19 cellular contexts compared by ENCODE assay signal in genomic region chr7:134355004-134355525, GRCh38.
"Had no signal": no experiment of that assay in that cellular context is flagged by ENCODE, and none has a peak within 500 bp of the region (broad histone marks: within the 10 kb centered on the region; RNA-seq: fewer than 3 reads in every experiment).

No MANE protein-coding gene starts in this region.

- H3K4me1 ChIP-seq: prostate gland had no signal

- H3K9me3 ChIP-seq: body of pancreas, esophagus squamous epithelium, neutrophil, ovary, prostate gland had no signal

- H3K27ac ChIP-seq: epithelial cell of prostate, neutrophil, ovary, prostate gland had no signal

- H3K27me3 ChIP-seq: body of pancreas, esophagus squamous epithelium, ovary had no signal

- ATAC-seq: activated T-cell treated with anti-CD3 and anti-CD28 coated beads, Interleukin-2, amount 50 U/mL, for 72 hours had no signal

- H3K36me3 ChIP-seq: esophagus squamous epithelium, neutrophil, ovary, prostate gland had no signal

- FAIRE-seq: colon, endometrium had no signal

- H3K4me3 ChIP-seq: body of pancreas, esophagus squamous epithelium, ovary, prostate gland had no signal

- DNase-seq: activated CD4-positive, alpha-beta T cell treated with anti-CD3 and anti-CD28 coated beads for 4 hours; activated CD4-positive, alpha-beta T cell treated with anti-CD3 and anti-CD28 coated beads, Interleukin-2, amount 50 U/mL, for 4 hours; activated effector memory CD4-positive, alpha-beta T cell treated with Interleukin-2 at 50 U/mL for 16 hours; activated naive CD4-positive, alpha-beta T cell treated with Interleukin-2 at 50 U/mL for 16 hours; activated T-cell treated with anti-CD3 and anti-CD28 coated beads for 4 hours; activated T-cell treated with anti-CD3 and anti-CD28 coated beads, Interleukin-2, amount 50 U/mL, for 72 hours; aorta; dermis blood vessel endothelial cell; effector CD4-positive, alpha-beta T cell; esophagus squamous epithelium; ovary; retina; stimulated activated CD4-positive, alpha-beta T cell treated with anti-CD3 and anti-CD28 coated beads, Interleukin-2, amount 100 ng/mL, for 48 hours had no signal
